ENCODE assay signal across 1 cellular context in the genomic region with DNA sequence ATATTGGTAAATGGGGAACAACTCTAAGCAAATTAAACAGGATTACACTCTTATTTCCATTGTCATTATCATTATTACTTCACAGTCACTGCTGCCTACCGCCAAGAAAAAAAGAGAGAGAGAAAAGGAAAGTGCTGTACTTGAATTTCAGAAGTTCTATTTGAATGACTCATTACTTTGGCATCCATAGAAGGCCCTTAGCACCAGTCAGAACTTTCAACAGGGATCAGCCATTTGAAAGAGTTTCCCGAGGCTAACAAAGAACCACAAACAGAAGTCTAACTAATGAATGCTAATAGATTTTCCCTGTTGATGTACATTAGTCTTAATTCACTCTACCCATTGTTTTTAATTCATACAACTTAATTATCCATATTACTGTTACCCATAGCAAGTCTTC.
TF ChIP-seq lines count a peak whose summit lies in the region.

No MANE protein-coding gene starts in this region.

TF ChIP-seq in WTC11, 78 proteins besides CTCF, POLR2A, EP300 and RAD21 (continued from another document):
- TF ChIP-seq, protein P1, sequence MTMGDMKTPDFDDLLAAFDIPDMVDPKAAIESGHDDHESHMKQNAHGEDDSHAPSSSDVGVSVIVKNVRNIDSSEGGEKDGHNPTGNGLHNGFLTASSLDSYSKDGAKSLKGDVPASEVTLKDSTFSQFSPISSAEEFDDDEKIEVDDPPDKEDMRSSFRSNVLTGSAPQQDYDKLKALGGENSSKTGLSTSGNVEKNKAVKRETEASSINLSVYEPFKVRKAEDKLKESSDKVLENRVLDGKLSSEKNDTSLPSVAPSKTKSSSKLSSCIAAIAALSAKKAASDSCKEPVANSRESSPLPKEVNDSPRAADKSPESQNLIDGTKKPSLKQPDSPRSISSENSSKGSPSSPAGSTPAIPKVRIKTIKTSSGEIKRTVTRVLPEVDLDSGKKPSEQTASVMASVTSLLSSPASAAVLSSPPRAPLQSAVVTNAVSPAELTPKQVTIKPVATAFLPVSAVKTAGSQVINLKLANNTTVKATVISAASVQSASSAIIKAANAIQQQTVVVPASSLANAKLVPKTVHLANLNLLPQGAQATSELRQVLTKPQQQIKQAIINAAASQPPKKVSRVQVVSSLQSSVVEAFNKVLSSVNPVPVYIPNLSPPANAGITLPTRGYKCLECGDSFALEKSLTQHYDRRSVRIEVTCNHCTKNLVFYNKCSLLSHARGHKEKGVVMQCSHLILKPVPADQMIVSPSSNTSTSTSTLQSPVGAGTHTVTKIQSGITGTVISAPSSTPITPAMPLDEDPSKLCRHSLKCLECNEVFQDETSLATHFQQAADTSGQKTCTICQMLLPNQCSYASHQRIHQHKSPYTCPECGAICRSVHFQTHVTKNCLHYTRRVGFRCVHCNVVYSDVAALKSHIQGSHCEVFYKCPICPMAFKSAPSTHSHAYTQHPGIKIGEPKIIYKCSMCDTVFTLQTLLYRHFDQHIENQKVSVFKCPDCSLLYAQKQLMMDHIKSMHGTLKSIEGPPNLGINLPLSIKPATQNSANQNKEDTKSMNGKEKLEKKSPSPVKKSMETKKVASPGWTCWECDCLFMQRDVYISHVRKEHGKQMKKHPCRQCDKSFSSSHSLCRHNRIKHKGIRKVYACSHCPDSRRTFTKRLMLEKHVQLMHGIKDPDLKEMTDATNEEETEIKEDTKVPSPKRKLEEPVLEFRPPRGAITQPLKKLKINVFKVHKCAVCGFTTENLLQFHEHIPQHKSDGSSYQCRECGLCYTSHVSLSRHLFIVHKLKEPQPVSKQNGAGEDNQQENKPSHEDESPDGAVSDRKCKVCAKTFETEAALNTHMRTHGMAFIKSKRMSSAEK (CRISPR knock-in tag; IDR thresholded peaks at IDR 0.05; ENCODE audit: borderline replicate concordance), result no peak
